In genomic region chr4:1010522-1011021, GRCh38 we compare ENCODE assay signal across 1 cellular context.
TF ChIP-seq lines count a peak whose summit lies in the region.

No MANE protein-coding gene starts in this region.

TF ChIP-seq in K562, 482 proteins besides CTCF, POLR2A, EP300 and RAD21 (continues in another document):
- no peak for TF ChIP-seq BDP1 (IDR thresholded peaks at IDR 0.05; ENCODE audit: insufficient read depth, insufficient read length)
- TF ChIP-seq ZEB2 (IDR thresholded peaks at IDR 0.05): peak; percentile 93
- TF ChIP-seq LEF1 (IDR thresholded peaks at IDR 0.05): no peak
- TF ChIP-seq MIER1 (IDR thresholded peaks at IDR 0.05; ENCODE audit: low read depth): no peak
- no peak for TF ChIP-seq ZNF140 (CRISPR knock-in tag; IDR thresholded peaks at IDR 0.05)
- peak; percentile 77 for TF ChIP-seq MGA (IDR thresholded peaks at IDR 0.05)
- 0 out of 2 replicates have a peak, but pooled peaks have one; percentile 15 for TF ChIP-seq ZKSCAN1 (IDR thresholded peaks at IDR 0.05; ENCODE audit: low read depth, low read length)
- TF ChIP-seq SMARCE1 (IDR thresholded peaks at IDR 0.05): no peak
- TF ChIP-seq PHF20 (IDR thresholded peaks at IDR 0.05; ENCODE audit: partially characterized antibody): peak; percentile 30
- no peak for TF ChIP-seq PCBP2 (IDR thresholded peaks at IDR 0.05; ENCODE audit: low read depth, low read length, poor library complexity, severe bottlenecking)
- no peak for TF ChIP-seq GATA2 (CRISPR knock-in tag; IDR thresholded peaks at IDR 0.05)
- no peak for TF ChIP-seq ZNF766 (CRISPR knock-in tag; conservative IDR thresholded peaks at IDR 0.05)
- peak; percentile 3 for TF ChIP-seq CCNT2 (IDR thresholded peaks at IDR 0.05; ENCODE audit: borderline replicate concordance, extremely low read depth, insufficient read length, low read depth, low read length)
- TF ChIP-seq RNF219 (CRISPR knock-in tag; IDR thresholded peaks at IDR 0.05): no peak
- TF ChIP-seq CTBP1 (IDR thresholded peaks at IDR 0.05; ENCODE audit: borderline replicate concordance): peak; percentile 53; the same call in 1 of the 2 replicates
- no peak for TF ChIP-seq PHF21A (IDR thresholded peaks at IDR 0.05; ENCODE audit: borderline replicate concordance, low read depth)
- TF ChIP-seq ZNF57 (CRISPR knock-in tag; IDR thresholded peaks at IDR 0.05): no peak
- 0 out of 2 replicates have a peak, but pooled peaks have one; percentile 29 for TF ChIP-seq MTA3 (IDR thresholded peaks at IDR 0.05; ENCODE audit: borderline replicate concordance)
- TF ChIP-seq HDAC8 (tag; IDR thresholded peaks at IDR 0.05): no peak
- TF ChIP-seq ZNF212 (CRISPR knock-in tag; IDR thresholded peaks at IDR 0.05): no peak
- no peak for TF ChIP-seq CBX1 (IDR thresholded peaks at IDR 0.05; ENCODE audit: low read depth)
- TF ChIP-seq, protein P1, sequence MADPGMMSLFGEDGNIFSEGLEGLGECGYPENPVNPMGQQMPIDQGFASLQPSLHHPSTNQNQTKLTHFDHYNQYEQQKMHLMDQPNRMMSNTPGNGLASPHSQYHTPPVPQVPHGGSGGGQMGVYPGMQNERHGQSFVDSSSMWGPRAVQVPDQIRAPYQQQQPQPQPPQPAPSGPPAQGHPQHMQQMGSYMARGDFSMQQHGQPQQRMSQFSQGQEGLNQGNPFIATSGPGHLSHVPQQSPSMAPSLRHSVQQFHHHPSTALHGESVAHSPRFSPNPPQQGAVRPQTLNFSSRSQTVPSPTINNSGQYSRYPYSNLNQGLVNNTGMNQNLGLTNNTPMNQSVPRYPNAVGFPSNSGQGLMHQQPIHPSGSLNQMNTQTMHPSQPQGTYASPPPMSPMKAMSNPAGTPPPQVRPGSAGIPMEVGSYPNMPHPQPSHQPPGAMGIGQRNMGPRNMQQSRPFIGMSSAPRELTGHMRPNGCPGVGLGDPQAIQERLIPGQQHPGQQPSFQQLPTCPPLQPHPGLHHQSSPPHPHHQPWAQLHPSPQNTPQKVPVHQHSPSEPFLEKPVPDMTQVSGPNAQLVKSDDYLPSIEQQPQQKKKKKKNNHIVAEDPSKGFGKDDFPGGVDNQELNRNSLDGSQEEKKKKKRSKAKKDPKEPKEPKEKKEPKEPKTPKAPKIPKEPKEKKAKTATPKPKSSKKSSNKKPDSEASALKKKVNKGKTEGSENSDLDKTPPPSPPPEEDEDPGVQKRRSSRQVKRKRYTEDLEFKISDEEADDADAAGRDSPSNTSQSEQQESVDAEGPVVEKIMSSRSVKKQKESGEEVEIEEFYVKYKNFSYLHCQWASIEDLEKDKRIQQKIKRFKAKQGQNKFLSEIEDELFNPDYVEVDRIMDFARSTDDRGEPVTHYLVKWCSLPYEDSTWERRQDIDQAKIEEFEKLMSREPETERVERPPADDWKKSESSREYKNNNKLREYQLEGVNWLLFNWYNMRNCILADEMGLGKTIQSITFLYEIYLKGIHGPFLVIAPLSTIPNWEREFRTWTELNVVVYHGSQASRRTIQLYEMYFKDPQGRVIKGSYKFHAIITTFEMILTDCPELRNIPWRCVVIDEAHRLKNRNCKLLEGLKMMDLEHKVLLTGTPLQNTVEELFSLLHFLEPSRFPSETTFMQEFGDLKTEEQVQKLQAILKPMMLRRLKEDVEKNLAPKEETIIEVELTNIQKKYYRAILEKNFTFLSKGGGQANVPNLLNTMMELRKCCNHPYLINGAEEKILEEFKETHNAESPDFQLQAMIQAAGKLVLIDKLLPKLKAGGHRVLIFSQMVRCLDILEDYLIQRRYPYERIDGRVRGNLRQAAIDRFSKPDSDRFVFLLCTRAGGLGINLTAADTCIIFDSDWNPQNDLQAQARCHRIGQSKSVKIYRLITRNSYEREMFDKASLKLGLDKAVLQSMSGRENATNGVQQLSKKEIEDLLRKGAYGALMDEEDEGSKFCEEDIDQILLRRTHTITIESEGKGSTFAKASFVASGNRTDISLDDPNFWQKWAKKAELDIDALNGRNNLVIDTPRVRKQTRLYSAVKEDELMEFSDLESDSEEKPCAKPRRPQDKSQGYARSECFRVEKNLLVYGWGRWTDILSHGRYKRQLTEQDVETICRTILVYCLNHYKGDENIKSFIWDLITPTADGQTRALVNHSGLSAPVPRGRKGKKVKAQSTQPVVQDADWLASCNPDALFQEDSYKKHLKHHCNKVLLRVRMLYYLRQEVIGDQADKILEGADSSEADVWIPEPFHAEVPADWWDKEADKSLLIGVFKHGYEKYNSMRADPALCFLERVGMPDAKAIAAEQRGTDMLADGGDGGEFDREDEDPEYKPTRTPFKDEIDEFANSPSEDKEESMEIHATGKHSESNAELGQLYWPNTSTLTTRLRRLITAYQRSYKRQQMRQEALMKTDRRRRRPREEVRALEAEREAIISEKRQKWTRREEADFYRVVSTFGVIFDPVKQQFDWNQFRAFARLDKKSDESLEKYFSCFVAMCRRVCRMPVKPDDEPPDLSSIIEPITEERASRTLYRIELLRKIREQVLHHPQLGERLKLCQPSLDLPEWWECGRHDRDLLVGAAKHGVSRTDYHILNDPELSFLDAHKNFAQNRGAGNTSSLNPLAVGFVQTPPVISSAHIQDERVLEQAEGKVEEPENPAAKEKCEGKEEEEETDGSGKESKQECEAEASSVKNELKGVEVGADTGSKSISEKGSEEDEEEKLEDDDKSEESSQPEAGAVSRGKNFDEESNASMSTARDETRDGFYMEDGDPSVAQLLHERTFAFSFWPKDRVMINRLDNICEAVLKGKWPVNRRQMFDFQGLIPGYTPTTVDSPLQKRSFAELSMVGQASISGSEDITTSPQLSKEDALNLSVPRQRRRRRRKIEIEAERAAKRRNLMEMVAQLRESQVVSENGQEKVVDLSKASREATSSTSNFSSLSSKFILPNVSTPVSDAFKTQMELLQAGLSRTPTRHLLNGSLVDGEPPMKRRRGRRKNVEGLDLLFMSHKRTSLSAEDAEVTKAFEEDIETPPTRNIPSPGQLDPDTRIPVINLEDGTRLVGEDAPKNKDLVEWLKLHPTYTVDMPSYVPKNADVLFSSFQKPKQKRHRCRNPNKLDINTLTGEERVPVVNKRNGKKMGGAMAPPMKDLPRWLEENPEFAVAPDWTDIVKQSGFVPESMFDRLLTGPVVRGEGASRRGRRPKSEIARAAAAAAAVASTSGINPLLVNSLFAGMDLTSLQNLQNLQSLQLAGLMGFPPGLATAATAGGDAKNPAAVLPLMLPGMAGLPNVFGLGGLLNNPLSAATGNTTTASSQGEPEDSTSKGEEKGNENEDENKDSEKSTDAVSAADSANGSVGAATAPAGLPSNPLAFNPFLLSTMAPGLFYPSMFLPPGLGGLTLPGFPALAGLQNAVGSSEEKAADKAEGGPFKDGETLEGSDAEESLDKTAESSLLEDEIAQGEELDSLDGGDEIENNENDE (IDR thresholded peaks at IDR 0.05; ENCODE audit: low read depth, low read length): no peak
- no peak for TF ChIP-seq ZNF551 (CRISPR knock-in tag; IDR thresholded peaks at IDR 0.05)
- TF ChIP-seq ZBTB34 (CRISPR knock-in tag; IDR thresholded peaks at IDR 0.05): no peak
- TF ChIP-seq ATF1 (CRISPR knock-in tag; IDR thresholded peaks at IDR 0.05): no peak
- TF ChIP-seq ATF1 (tag; IDR thresholded peaks at IDR 0.05): 0 out of 2 replicates have a peak, but pooled peaks have one; percentile 19
- no peak for TF ChIP-seq ZNF695 (CRISPR knock-in tag; IDR thresholded peaks at IDR 0.05)
- peak; percentile 93 for TF ChIP-seq PKNOX1 (IDR thresholded peaks at IDR 0.05)
- TF ChIP-seq BACH1 (tag; IDR thresholded peaks at IDR 0.05): no peak
- no peak for TF ChIP-seq NR2C2 (CRISPR knock-in tag; IDR thresholded peaks at IDR 0.05)
- no peak for TF ChIP-seq NR2C2 (tag; IDR thresholded peaks at IDR 0.05)
- TF ChIP-seq MEF2D (tag; conservative IDR thresholded peaks at IDR 0.05; ENCODE audit: low read depth): no peak
